In the genomic region with DNA sequence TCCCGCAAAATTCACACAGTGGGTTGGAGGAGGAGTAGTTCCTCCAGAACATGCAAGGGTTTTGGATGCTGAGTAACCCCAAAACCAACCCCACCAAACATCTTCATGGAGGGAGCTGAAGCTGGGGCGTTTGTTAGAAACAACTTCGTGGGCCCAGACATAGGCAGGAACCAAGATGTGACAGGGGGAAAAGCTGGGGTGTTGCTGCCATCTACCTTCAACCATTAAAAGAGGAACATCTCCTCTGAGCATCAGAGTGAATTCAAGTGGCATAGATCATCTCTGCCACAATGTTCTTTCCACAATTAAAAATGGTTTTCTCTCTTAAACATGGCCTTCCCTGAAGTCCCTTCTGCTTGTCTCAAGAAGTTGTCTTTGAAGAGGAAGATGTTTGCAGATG, we compare ENCODE assay signal across 1 cellular context.
TF ChIP-seq lines count a peak whose summit lies in the region.

No MANE protein-coding gene starts in this region.

TF ChIP-seq in WTC11, 78 proteins besides CTCF, POLR2A, EP300 and RAD21 (continued from another document):
- TF ChIP-seq, protein P1, sequence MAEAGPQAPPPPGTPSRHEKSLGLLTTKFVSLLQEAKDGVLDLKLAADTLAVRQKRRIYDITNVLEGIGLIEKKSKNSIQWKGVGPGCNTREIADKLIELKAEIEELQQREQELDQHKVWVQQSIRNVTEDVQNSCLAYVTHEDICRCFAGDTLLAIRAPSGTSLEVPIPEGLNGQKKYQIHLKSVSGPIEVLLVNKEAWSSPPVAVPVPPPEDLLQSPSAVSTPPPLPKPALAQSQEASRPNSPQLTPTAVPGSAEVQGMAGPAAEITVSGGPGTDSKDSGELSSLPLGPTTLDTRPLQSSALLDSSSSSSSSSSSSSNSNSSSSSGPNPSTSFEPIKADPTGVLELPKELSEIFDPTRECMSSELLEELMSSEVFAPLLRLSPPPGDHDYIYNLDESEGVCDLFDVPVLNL (CRISPR knock-in tag; IDR thresholded peaks at IDR 0.05; ENCODE audit: borderline replicate concordance, low read depth) = no peak
- TF ChIP-seq ZNF219 (CRISPR knock-in tag; IDR thresholded peaks at IDR 0.05; ENCODE audit: borderline replicate concordance) (no peak), TEAD1 (CRISPR knock-in tag; IDR thresholded peaks at IDR 0.05) (no peak), ZNF416 (CRISPR knock-in tag; IDR thresholded peaks at IDR 0.05) (no peak), GRHL2 (CRISPR knock-in tag; IDR thresholded peaks at IDR 0.05; ENCODE audit: insufficient replicate concordance, severe bottlenecking) (no peak), NR2C2 (CRISPR knock-in tag; IDR thresholded peaks at IDR 0.05) (no peak)
- TF ChIP-seq, protein P2, sequence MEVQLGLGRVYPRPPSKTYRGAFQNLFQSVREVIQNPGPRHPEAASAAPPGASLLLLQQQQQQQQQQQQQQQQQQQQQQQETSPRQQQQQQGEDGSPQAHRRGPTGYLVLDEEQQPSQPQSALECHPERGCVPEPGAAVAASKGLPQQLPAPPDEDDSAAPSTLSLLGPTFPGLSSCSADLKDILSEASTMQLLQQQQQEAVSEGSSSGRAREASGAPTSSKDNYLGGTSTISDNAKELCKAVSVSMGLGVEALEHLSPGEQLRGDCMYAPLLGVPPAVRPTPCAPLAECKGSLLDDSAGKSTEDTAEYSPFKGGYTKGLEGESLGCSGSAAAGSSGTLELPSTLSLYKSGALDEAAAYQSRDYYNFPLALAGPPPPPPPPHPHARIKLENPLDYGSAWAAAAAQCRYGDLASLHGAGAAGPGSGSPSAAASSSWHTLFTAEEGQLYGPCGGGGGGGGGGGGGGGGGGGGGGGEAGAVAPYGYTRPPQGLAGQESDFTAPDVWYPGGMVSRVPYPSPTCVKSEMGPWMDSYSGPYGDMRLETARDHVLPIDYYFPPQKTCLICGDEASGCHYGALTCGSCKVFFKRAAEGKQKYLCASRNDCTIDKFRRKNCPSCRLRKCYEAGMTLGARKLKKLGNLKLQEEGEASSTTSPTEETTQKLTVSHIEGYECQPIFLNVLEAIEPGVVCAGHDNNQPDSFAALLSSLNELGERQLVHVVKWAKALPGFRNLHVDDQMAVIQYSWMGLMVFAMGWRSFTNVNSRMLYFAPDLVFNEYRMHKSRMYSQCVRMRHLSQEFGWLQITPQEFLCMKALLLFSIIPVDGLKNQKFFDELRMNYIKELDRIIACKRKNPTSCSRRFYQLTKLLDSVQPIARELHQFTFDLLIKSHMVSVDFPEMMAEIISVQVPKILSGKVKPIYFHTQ (CRISPR knock-in tag; IDR thresholded peaks at IDR 0.05) = no peak
- TF ChIP-seq, protein P3, sequence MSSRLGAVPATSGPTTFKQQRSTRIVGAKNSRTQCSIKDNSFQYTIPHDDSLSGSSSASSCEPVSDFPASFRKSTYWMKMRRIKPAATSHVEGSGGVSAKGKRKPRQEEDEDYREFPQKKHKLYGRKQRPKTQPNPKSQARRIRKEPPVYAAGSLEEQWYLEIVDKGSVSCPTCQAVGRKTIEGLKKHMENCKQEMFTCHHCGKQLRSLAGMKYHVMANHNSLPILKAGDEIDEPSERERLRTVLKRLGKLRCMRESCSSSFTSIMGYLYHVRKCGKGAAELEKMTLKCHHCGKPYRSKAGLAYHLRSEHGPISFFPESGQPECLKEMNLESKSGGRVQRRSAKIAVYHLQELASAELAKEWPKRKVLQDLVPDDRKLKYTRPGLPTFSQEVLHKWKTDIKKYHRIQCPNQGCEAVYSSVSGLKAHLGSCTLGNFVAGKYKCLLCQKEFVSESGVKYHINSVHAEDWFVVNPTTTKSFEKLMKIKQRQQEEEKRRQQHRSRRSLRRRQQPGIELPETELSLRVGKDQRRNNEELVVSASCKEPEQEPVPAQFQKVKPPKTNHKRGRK (CRISPR knock-in tag; IDR thresholded peaks at IDR 0.05; ENCODE audit: borderline replicate concordance) = no peak
- TF ChIP-seq, protein P4, sequence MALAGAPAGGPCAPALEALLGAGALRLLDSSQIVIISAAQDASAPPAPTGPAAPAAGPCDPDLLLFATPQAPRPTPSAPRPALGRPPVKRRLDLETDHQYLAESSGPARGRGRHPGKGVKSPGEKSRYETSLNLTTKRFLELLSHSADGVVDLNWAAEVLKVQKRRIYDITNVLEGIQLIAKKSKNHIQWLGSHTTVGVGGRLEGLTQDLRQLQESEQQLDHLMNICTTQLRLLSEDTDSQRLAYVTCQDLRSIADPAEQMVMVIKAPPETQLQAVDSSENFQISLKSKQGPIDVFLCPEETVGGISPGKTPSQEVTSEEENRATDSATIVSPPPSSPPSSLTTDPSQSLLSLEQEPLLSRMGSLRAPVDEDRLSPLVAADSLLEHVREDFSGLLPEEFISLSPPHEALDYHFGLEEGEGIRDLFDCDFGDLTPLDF (CRISPR knock-in tag; IDR thresholded peaks at IDR 0.05) = no peak
